Comparison of ENCODE assay signal across 8 cellular contexts in genomic region chr15:38130739-38131498, GRCh38.
DNase-seq lines count a peak whose midpoint lies in the region; ATAC-seq, FAIRE-seq and TF ChIP-seq lines count a peak whose summit lies in the region.

No MANE protein-coding gene starts in this region.

- intact Hi-C loops in heart right ventricle (cut with DNase I) = loop anchor here in 3 of 10 donors (1.0 to 10.0 kb wide), 4 partner anchors 59 to 280 kb away; partner anchors contain the start of gene SPRED1 (in 2 of the 3)

- DNase-seq in heart right ventricle (peak; percentile 75 to 82), retinal pigment epithelial cell (ENCODE audit: low read depth) (peak; percentile 87), epidermal melanocyte (ENCODE audit: insufficient read length, low spot score) (no peak), NCI-H1694 (lab: John Stamatoyannopoulos, UW) (no peak)
- no peak for DNase-seq in activated CD8-positive, alpha-beta memory T cell treated with anti-CD3 and anti-CD28 coated beads, Interleukin-2, amount 10 ng/mL, durations not matched to agents 7 days and 5 days

- H3K9me3 ChIP-seq in heart right ventricle = peaks cover 0 to 3% (median 0%) of the 10 kb centered on the region in 11 donors

- no peaks in the 10 kb centered on the region for H3K27me3 ChIP-seq in heart right ventricle

- peaks cover 10% of the 10 kb centered on the region for H3K4me1 Mint-ChIP-seq in activated CD8-positive, alpha-beta memory T cell treated with anti-CD3 and anti-CD28 coated beads, Interleukin-2, amount 10 ng/mL, durations not matched to agents 7 days and 5 days

- peaks cover 0 to 59% (median 30%) of the 10 kb centered on the region in 9 donors for H3K4me1 ChIP-seq in heart right ventricle

- H3K9me3 Mint-ChIP-seq in activated CD8-positive, alpha-beta memory T cell treated with anti-CD3 and anti-CD28 coated beads, Interleukin-2, amount 10 ng/mL, durations not matched to agents 7 days and 5 days (ENCODE audit: low read depth) = no peaks in the 10 kb centered on the region

- H3K27ac Mint-ChIP-seq in activated CD8-positive, alpha-beta memory T cell treated with anti-CD3 and anti-CD28 coated beads, Interleukin-2, amount 10 ng/mL, durations not matched to agents 7 days and 5 days = no peak overlapping the region

- peaks cover 46% of the 10 kb centered on the region for H3K27me3 Mint-ChIP-seq in activated CD8-positive, alpha-beta memory T cell treated with anti-CD3 and anti-CD28 coated beads, Interleukin-2, amount 10 ng/mL, durations not matched to agents 7 days and 5 days

- H3K4me3 Mint-ChIP-seq in activated CD8-positive, alpha-beta memory T cell treated with anti-CD3 and anti-CD28 coated beads, Interleukin-2, amount 10 ng/mL, durations not matched to agents 7 days and 5 days = no peak overlapping the region

- peak overlapping the region in 9 of 10 donors; percentile 54 to 90 (median 81) for H3K27ac ChIP-seq in heart right ventricle

- CTCF ChIA-PET in activated CD8-positive, alpha-beta memory T cell treated with anti-CD3 and anti-CD28 coated beads, Interleukin-2, amount 10 ng/mL, durations not matched to agents 7 days and 5 days (lab: Charles Lee) = no interaction called here

- peak overlapping the region in 6 of 10 donors; percentile 25 to 38 (median 31) for H3K4me3 ChIP-seq in heart right ventricle
- H3K4me3 ChIP-seq in retinal pigment epithelial cell (ENCODE audit: low read length) = no peak overlapping the region

- FAIRE-seq in TTC549 (lab: Jason Lieb, UNC) = peak; percentile 13

- TF ChIP-seq CTCF in heart right ventricle (IDR thresholded peaks at IDR 0.05) (no peak), retinal pigment epithelial cell (conservative IDR thresholded peaks at IDR 0.05; ENCODE audit: low read depth, low read length) (no peak)

- ATAC-seq in GM18511 (IDR thresholded peaks at IDR 0.05; ENCODE audit: unreplicated experiment) (peak; percentile 63), HG03439 (IDR thresholded peaks at IDR 0.05; ENCODE audit: unreplicated experiment) (peak; percentile 48), heart right ventricle (peak; percentile 75 to 93 (median 82))
- no peak for ATAC-seq in activated CD8-positive, alpha-beta memory T cell treated with anti-CD3 and anti-CD28 coated beads, Interleukin-2, amount 10 ng/mL, durations not matched to agents 7 days and 5 days

- H3K36me3 ChIP-seq in heart right ventricle = no peaks in the 10 kb centered on the region

- no peaks in the 10 kb centered on the region for H3K36me3 Mint-ChIP-seq in activated CD8-positive, alpha-beta memory T cell treated with anti-CD3 and anti-CD28 coated beads, Interleukin-2, amount 10 ng/mL, durations not matched to agents 7 days and 5 days

- 38 to 44% methylated on average over 10 of the region's 10 CpGs for WGBS in heart right ventricle, 2 donors

Comparison
In these comparisons a context has a peak if more than half of its experiments do, and no peak if none do; other contexts are left out.
1. DNase-seq: peak in heart right ventricle (2 of 2) and retinal pigment epithelial cell (single experiment); none in epidermal melanocyte (single experiment), NCI-H1694 (single experiment) and activated CD8-positive, alpha-beta memory T cell treated with anti-CD3 and anti-CD28 coated beads, Interleukin-2, amount 10 ng/mL, durations not matched to agents 7 days and 5 days (single experiment).